Comparison of ENCODE assay signal across 7 cellular contexts in genomic region chr2:27051902-27052645, GRCh38. TPM values are rescaled to one million over a fixed set of nuclear protein-coding genes. Genes with fewer than 3 reads are reported as not detected.
DNase-seq lines count a peak whose midpoint lies in the region; ATAC-seq and TF ChIP-seq lines count a peak whose summit lies in the region.

No MANE protein-coding gene starts in this region.

- H3K9me3 ChIP-seq in NT2/D1 (ENCODE audit: insufficient read depth, low read length), result no peaks in the 10 kb centered on the region
- H3K9me3 ChIP-seq in left lung, result no peaks in the 10 kb centered on the region
- no peaks in the 10 kb centered on the region for H3K9me3 ChIP-seq in suprapubic skin

- H3K27ac Mint-ChIP-seq in central memory CD8-positive, alpha-beta T cell (ENCODE audit: low read depth), result peak overlapping the region; percentile 100

- H3K36me3 ChIP-seq in NT2/D1 (ENCODE audit: insufficient read depth, insufficient read length, low read length), result peaks cover 44% of the 10 kb centered on the region
- H3K36me3 ChIP-seq in left lung, result peaks cover 0 to 27% of the 10 kb centered on the region in 2 donors
- peaks cover 36% of the 10 kb centered on the region for H3K36me3 ChIP-seq in suprapubic skin

- TF ChIP-seq CTCF in left lung (IDR thresholded peaks at IDR 0.05), result no peak
- TF ChIP-seq CTCF in suprapubic skin (IDR thresholded peaks at IDR 0.05), result no peak

- intact Hi-C loops in left lung (cut with DNase I), result no loop called here

- H3K4me1 Mint-ChIP-seq in central memory CD8-positive, alpha-beta T cell, result peaks cover 30% of the 10 kb centered on the region

- peaks cover 47% of the 10 kb centered on the region for H3K36me3 Mint-ChIP-seq in central memory CD8-positive, alpha-beta T cell (ENCODE audit: insufficient read depth)

- H3K27ac ChIP-seq in left lung, result peak overlapping the region; percentile 83 to 92
- peak overlapping the region; percentile 85 for H3K27ac ChIP-seq in suprapubic skin

- H3K4me3 Mint-ChIP-seq in central memory CD8-positive, alpha-beta T cell, result peak overlapping the region; percentile 98

- 8% methylated on average over 6 of the region's 24 CpGs for WGBS in suprapubic skin

- H3K27me3 Mint-ChIP-seq in central memory CD8-positive, alpha-beta T cell, result peaks cover 13% of the 10 kb centered on the region

- H3K9ac ChIP-seq in NT2/D1 (ENCODE audit: insufficient read length, low read depth), result peak overlapping the region; percentile 89

- H3K4me3 ChIP-seq in NT2/D1 (ENCODE audit: insufficient read length, low read depth) (peak overlapping the region; percentile 85), left lung (peak overlapping the region; percentile 77 to 91), suprapubic skin (peak overlapping the region; percentile 96)

- DNase-seq in NT2/D1 (ENCODE audit: low read depth, low spot score) (no peak), left lung (peak; percentile 58 to 89), suprapubic skin (ENCODE audit: low spot score in 2 of 2) (peak in 1 of 2 donors; percentile 87)
- DNase-seq in central memory CD8-positive, alpha-beta T cell (ENCODE audit: low spot score in 2 of 2), result no peak

- ATAC-seq in GM21619 (IDR thresholded peaks at IDR 0.05; ENCODE audit: unreplicated experiment), result peak; percentile 1
- peak; percentile 1 for ATAC-seq in central memory CD8-positive, alpha-beta T cell (replicated peaks; ENCODE audit: extremely low read depth, poor library complexity, severe bottlenecking)
- no peak for ATAC-seq in left lung
- ATAC-seq in GM18907 (IDR thresholded peaks at IDR 0.05; ENCODE audit: unreplicated experiment), result no peak
- no peak for ATAC-seq in GM21528 (IDR thresholded peaks at IDR 0.05; ENCODE audit: low FRiP score, unreplicated experiment)

- H3K4me1 ChIP-seq in NT2/D1 (ENCODE audit: insufficient read depth, insufficient read length), result peaks cover 2% of the 10 kb centered on the region
- peaks cover 6 to 18% of the 10 kb centered on the region in 2 donors for H3K4me1 ChIP-seq in left lung
- H3K4me1 ChIP-seq in suprapubic skin, result peaks cover 19% of the 10 kb centered on the region

- no peaks in the 10 kb centered on the region for H3K27me3 ChIP-seq in NT2/D1 (ENCODE audit: insufficient read depth, insufficient read length)
- H3K27me3 ChIP-seq in left lung, result no peaks in the 10 kb centered on the region
- no peaks in the 10 kb centered on the region for H3K27me3 ChIP-seq in suprapubic skin

- TF ChIP-seq POLR2A in suprapubic skin (IDR thresholded peaks at IDR 0.05), result no peak

- no peak for TF ChIP-seq EP300 in suprapubic skin (IDR thresholded peaks at IDR 0.05)

- H3K9me3 Mint-ChIP-seq in central memory CD8-positive, alpha-beta T cell, result peaks cover 8% of the 10 kb centered on the region

RNA-seq across cellular contexts. Expression of gene AGBL5, which starts 0.6 kb away (rescaled TPM):
- total RNA-seq in left lung, result 10 to 100 TPM; 12.0 to 20.6 TPM
- total RNA-seq in suprapubic skin, result 10 to 100 TPM; 15.3 to 18.9 (median 18.5) TPM

RNA-seq across cellular contexts. Expression of gene TMEM214, which starts 19.3 kb away (rescaled TPM):
- 100 to 1,000 TPM in 1 of 2 donors, 10 to 100 TPM in 1; 84.6 to 105 TPM for total RNA-seq in left lung
- 10 to 100 TPM; 39.2 to 56.3 (median 44.7) TPM for total RNA-seq in suprapubic skin

RNA-seq across cellular contexts. Expression of gene OST4, which starts 19.4 kb away (rescaled TPM):
- total RNA-seq in left lung (100 to 1,000 TPM; 294 to 407 TPM), suprapubic skin (100 to 1,000 TPM in 3 of 4 donors, 10 to 100 TPM in 1; 70.8 to 225 (median 199) TPM)

RNA-seq across cellular contexts. Expression of gene EMILIN1, which starts 26.3 kb away (rescaled TPM):
- 100 to 1,000 TPM; 151 to 161 TPM for total RNA-seq in left lung
- 10 to 100 TPM in 1 of 4 donors, 1 to 10 TPM in 3; 3.0 to 13.8 (median 5.8) TPM for total RNA-seq in suprapubic skin

RNA-seq across cellular contexts. Expression of gene KHK, which starts 34.5 kb away (rescaled TPM):
- total RNA-seq in left lung (10 to 100 TPM in 1 of 2 donors, 1 to 10 TPM in 1; 4.6 to 11.5 TPM), suprapubic skin (1 to 10 TPM; 2.8 to 6.3 (median 3.8) TPM)

Comparison
In these comparisons a context has a peak if more than half of its experiments do, and no peak if none do; other contexts are left out.
1. ATAC-seq: peak in GM21619 (single experiment) and central memory CD8-positive, alpha-beta T cell (single experiment); none in left lung (single experiment), GM18907 (single experiment) and GM21528 (single experiment).
2. DNase-seq: peak in left lung (2 of 2); none in NT2/D1 (single experiment) and central memory CD8-positive, alpha-beta T cell (0 of 2).
3. Peak in every context shown above with its lines, with median percentiles within 50 percentile points of each other: H3K4me3 ChIP-seq.